In the genomic region with DNA sequence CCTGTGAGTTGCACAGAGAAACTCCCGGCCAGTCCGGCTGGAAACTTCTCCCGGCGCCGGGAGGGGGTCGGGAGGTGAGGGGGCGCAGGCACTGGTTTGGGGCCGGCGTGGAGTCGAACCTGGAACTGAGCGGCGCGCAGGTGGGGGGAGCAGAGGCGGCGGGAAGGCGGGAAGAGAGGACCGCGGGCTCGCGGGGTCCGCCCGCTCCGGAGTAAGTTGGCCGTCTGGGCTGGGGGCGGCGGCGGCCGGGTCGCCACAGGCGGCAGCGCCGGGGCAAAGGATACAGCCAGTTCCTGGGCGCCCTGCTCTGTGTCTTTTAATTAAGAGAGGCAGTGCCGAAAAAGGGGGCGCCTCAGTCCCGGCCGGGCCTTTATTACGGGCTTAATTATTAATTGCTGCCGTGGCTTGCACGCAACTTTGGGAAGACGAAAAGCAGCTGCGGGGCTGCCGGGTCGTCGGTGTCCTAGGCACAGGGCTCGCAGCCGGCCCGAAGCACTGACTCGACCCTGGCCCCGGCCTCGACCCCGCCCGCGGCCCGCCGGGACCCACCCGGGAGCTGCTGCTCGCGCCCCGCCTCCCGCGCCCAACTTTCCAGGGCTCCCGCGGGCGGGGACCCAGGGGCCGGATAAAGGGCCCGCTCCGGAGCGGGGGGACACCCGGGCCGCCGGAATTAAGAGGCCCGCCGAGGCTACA, we compare ENCODE assay signal across 1 cellular context.
TF ChIP-seq lines count a peak whose summit lies in the region.

No MANE protein-coding gene starts in this region.

TF ChIP-seq in HEK293, 187 proteins besides CTCF, POLR2A, EP300 and RAD21 (continued from another document):
- TF ChIP-seq ZNF530 (tag by site-specific recombination; IDR thresholded peaks at IDR 0.05; ENCODE audit: low read depth), result no peak
- TF ChIP-seq BCL11A (tag by site-specific recombination; IDR thresholded peaks at IDR 0.05; ENCODE audit: low read depth), result no peak
- peak; percentile 8; the same call in 1 of the 2 replicates for TF ChIP-seq SP3 (tag by site-specific recombination; IDR thresholded peaks at IDR 0.05)
- no peak for TF ChIP-seq ZNF629 (tag by site-specific recombination; IDR thresholded peaks at IDR 0.05)
- no peak for TF ChIP-seq ZNF48 (tag by site-specific recombination; IDR thresholded peaks at IDR 0.05)
- TF ChIP-seq ZNF184 (tag by site-specific recombination; IDR thresholded peaks at IDR 0.05), result no peak
- no peak for TF ChIP-seq KLF9 (tag by site-specific recombination; IDR thresholded peaks at IDR 0.05; ENCODE audit: low read depth)
- no peak for TF ChIP-seq PRDM1 (tag by site-specific recombination; IDR thresholded peaks at IDR 0.05)
- peak; percentile 81 for TF ChIP-seq ZFHX2 (tag by site-specific recombination; conservative IDR thresholded peaks at IDR 0.05)
- TF ChIP-seq MEIS1 (CRISPR knock-in tag; IDR thresholded peaks at IDR 0.05; ENCODE audit: borderline replicate concordance), result no peak
- no peak for TF ChIP-seq IKZF3 (tag by site-specific recombination; IDR thresholded peaks at IDR 0.05)
- no peak for TF ChIP-seq ZNF623 (tag by site-specific recombination; IDR thresholded peaks at IDR 0.05)
- no peak for TF ChIP-seq ZNF654 (tag by site-specific recombination; IDR thresholded peaks at IDR 0.05; ENCODE audit: low read depth)
- TF ChIP-seq ZNF214 (tag by site-specific recombination; IDR thresholded peaks at IDR 0.05; ENCODE audit: borderline replicate concordance), result no peak
- TF ChIP-seq, protein P1, sequence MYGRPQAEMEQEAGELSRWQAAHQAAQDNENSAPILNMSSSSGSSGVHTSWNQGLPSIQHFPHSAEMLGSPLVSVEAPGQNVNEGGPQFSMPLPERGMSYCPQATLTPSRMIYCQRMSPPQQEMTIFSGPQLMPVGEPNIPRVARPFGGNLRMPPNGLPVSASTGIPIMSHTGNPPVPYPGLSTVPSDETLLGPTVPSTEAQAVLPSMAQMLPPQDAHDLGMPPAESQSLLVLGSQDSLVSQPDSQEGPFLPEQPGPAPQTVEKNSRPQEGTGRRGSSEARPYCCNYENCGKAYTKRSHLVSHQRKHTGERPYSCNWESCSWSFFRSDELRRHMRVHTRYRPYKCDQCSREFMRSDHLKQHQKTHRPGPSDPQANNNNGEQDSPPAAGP (tag by site-specific recombination; IDR thresholded peaks at IDR 0.05), result no peak
- no peak for TF ChIP-seq REPIN1 (tag by site-specific recombination; IDR thresholded peaks at IDR 0.05; ENCODE audit: low read depth)
- no peak for TF ChIP-seq HOXA7 (CRISPR knock-in tag; IDR thresholded peaks at IDR 0.05; ENCODE audit: borderline replicate concordance)
- no peak for TF ChIP-seq ZNF776 (tag by site-specific recombination; IDR thresholded peaks at IDR 0.05; ENCODE audit: borderline replicate concordance)
- TF ChIP-seq, protein P2, sequence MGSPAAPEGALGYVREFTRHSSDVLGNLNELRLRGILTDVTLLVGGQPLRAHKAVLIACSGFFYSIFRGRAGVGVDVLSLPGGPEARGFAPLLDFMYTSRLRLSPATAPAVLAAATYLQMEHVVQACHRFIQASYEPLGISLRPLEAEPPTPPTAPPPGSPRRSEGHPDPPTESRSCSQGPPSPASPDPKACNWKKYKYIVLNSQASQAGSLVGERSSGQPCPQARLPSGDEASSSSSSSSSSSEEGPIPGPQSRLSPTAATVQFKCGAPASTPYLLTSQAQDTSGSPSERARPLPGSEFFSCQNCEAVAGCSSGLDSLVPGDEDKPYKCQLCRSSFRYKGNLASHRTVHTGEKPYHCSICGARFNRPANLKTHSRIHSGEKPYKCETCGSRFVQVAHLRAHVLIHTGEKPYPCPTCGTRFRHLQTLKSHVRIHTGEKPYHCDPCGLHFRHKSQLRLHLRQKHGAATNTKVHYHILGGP (tag by site-specific recombination; IDR thresholded peaks at IDR 0.05), result no peak
- no peak for TF ChIP-seq ZNF510 (tag by site-specific recombination; IDR thresholded peaks at IDR 0.05; ENCODE audit: insufficient replicate concordance)
- TF ChIP-seq SP2 (tag by site-specific recombination; IDR thresholded peaks at IDR 0.05), result peak; percentile 18; the same call in 1 of the 2 replicates
- TF ChIP-seq ZNF501 (tag by site-specific recombination; IDR thresholded peaks at IDR 0.05), result no peak
- no peak for TF ChIP-seq SP7 (tag by site-specific recombination; IDR thresholded peaks at IDR 0.05)
- no peak for TF ChIP-seq ZNF843 (tag by site-specific recombination; IDR thresholded peaks at IDR 0.05)
- no peak for TF ChIP-seq ZNF610 (tag by site-specific recombination; IDR thresholded peaks at IDR 0.05; ENCODE audit: borderline replicate concordance)
- TF ChIP-seq ZNF202 (tag by site-specific recombination; IDR thresholded peaks at IDR 0.05; ENCODE audit: borderline replicate concordance), result no peak
- TF ChIP-seq ZNF426 (tag by site-specific recombination; IDR thresholded peaks at IDR 0.05), result no peak
- peak; percentile 46; the same call in 1 of the 2 replicates for TF ChIP-seq ZFP69B (tag by site-specific recombination; IDR thresholded peaks at IDR 0.05)
- TF ChIP-seq ZNF521 (tag by site-specific recombination; IDR thresholded peaks at IDR 0.05), result no peak
- TF ChIP-seq ZNF114 (tag by site-specific recombination; IDR thresholded peaks at IDR 0.05), result no peak
- no peak for TF ChIP-seq ZNF514 (tag by site-specific recombination; IDR thresholded peaks at IDR 0.05)
- TF ChIP-seq ZXDB (tag by site-specific recombination; IDR thresholded peaks at IDR 0.05), result no peak
- no peak for TF ChIP-seq YY2 (tag by site-specific recombination; IDR thresholded peaks at IDR 0.05)
- TF ChIP-seq, protein P3, sequence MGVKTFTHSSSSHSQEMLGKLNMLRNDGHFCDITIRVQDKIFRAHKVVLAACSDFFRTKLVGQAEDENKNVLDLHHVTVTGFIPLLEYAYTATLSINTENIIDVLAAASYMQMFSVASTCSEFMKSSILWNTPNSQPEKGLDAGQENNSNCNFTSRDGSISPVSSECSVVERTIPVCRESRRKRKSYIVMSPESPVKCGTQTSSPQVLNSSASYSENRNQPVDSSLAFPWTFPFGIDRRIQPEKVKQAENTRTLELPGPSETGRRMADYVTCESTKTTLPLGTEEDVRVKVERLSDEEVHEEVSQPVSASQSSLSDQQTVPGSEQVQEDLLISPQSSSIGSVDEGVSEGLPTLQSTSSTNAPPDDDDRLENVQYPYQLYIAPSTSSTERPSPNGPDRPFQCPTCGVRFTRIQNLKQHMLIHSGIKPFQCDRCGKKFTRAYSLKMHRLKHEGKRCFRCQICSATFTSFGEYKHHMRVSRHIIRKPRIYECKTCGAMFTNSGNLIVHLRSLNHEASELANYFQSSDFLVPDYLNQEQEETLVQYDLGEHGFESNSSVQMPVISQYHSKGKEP (tag by site-specific recombination; IDR thresholded peaks at IDR 0.05), result no peak
- TF ChIP-seq SALL2 (tag by site-specific recombination; IDR thresholded peaks at IDR 0.05; ENCODE audit: borderline replicate concordance), result no peak
